In genomic region chr7:101390901-101391301, GRCh38 we compare ENCODE assay signal across 10 cellular contexts. TPM values are rescaled to one million over a fixed set of nuclear protein-coding genes. Genes with fewer than 3 reads are reported as not detected.
A peak's percentile ranks its signal among the peaks of the same experiment; 100 is the strongest.
DNase-seq lines count a peak whose midpoint lies in the region; ATAC-seq and TF ChIP-seq lines count a peak whose summit lies in the region.
"Had no signal": no experiment of that assay in that cellular context is flagged by ENCODE, and none has a peak within 500 bp of the region (broad histone marks: within the 10 kb centered on the region; RNA-seq: fewer than 3 reads in every experiment).

No MANE protein-coding gene starts in this region.

- H3K27ac Mint-ChIP-seq in endothelial cell (ENCODE audit: unreplicated experiment), result peak overlapping the region; percentile 93

- peak; percentile 77 for ATAC-seq in HG03025 (IDR thresholded peaks at IDR 0.05; ENCODE audit: low FRiP score, unreplicated experiment)

- H3K9ac ChIP-seq in SK-N-MC (ENCODE audit: insufficient read length), result peak overlapping the region; percentile 41

- no peaks in the 10 kb centered on the region for H3K36me3 Mint-ChIP-seq in endothelial cell (ENCODE audit: low read depth, unreplicated experiment)
- H3K36me3 Mint-ChIP-seq: CD8-positive, alpha-beta memory T cell had no signal

- H3K4me3 ChIP-seq in SK-N-MC, result no peak overlapping the region
- H3K4me3 ChIP-seq in testis, result no peak overlapping the region

- H3K4me3 Mint-ChIP-seq in endothelial cell (ENCODE audit: unreplicated experiment), result no peak overlapping the region

- H3K36me3 ChIP-seq in SK-N-MC (ENCODE audit: insufficient read depth, low read length) (no peaks in the 10 kb centered on the region), testis (ENCODE audit: low read depth, missing control alignments) (no peaks in the 10 kb centered on the region)

- H3K9me3 ChIP-seq in SK-N-MC (ENCODE audit: low read depth, low read length) (no peaks in the 10 kb centered on the region), testis (no peaks in the 10 kb centered on the region)

- no peaks in the 10 kb centered on the region for H3K9me3 Mint-ChIP-seq in endothelial cell (ENCODE audit: unreplicated experiment)
- H3K9me3 Mint-ChIP-seq: CD8-positive, alpha-beta memory T cell had no signal

- no peak for TF ChIP-seq POLR2A in testis (IDR thresholded peaks at IDR 0.05)

- no peaks in the 10 kb centered on the region for H3K27me3 ChIP-seq in testis

- H3K27ac ChIP-seq in SK-N-MC (no peak overlapping the region), testis (no peak overlapping the region)

- 51 to 52% methylated on average over 7 of the region's 7 CpGs for WGBS in testis, 2 donors

- intact Hi-C loops in testis (cut with DNase I; ENCODE audit: low total_unique reads), result no loop called here

- H3K4me1 ChIP-seq in testis, result no peaks in the 10 kb centered on the region

- no peak for TF ChIP-seq CTCF in endothelial cell (IDR thresholded peaks at IDR 0.05; ENCODE audit: unreplicated experiment)
- TF ChIP-seq CTCF in testis (IDR thresholded peaks at IDR 0.05), result no peak

- H3K4me1 Mint-ChIP-seq in endothelial cell (ENCODE audit: unreplicated experiment), result peaks cover 9% of the 10 kb centered on the region

- DNase-seq in activated CD8-positive, alpha-beta memory T cell treated with anti-CD3 and anti-CD28 coated beads for 24 hours, result peak; percentile 68
- no peak for DNase-seq in activated CD8-positive, alpha-beta memory T cell treated with anti-CD3 and anti-CD28 coated beads, Interleukin-2, amount 50 U/mL, for 4 hours
- DNase-seq in SK-N-MC (ENCODE audit: low read depth, low spot score) (no peak), endothelial cell (ENCODE audit: low spot score) (peak; percentile 56), testis (no peak), NCI-H1930 (lab: John Stamatoyannopoulos, UW) (no peak)
- DNase-seq in stimulated activated CD4-positive, alpha-beta T cell treated with anti-CD3 and anti-CD28 coated beads, Interleukin-4, amount 100 ng/mL, for 24 hours, result peak; percentile 10

- H3K27me3 Mint-ChIP-seq in endothelial cell (ENCODE audit: unreplicated experiment), result peaks cover 1% of the 10 kb centered on the region

RNA-seq across cellular contexts. Expression of gene COL26A1, which starts 28.2 kb away (rescaled TPM):
- total RNA-seq in endothelial cell (ENCODE audit: unreplicated experiment) (6.1 TPM), testis (1 to 10 TPM in 1 of 2 donors, under 1 TPM in 1; 0.94 to 1.1 TPM)
- 3.1 TPM for polyA plus RNA-seq in testis (ENCODE audit: insufficient read depth, low read depth, low replicate concordance)
- total RNA-seq: CD8-positive, alpha-beta memory T cell; pulmonary artery endothelial cell had no signal
- polyA plus RNA-seq: CD8-positive, alpha-beta memory T cell had no signal

Comparison
In these comparisons a context has a peak if more than half of its experiments do, and no peak if none do; other contexts are left out.
1. DNase-seq: peak in activated CD8-positive, alpha-beta memory T cell treated with anti-CD3 and anti-CD28 coated beads for 24 hours (single experiment), endothelial cell (single experiment) and stimulated activated CD4-positive, alpha-beta T cell treated with anti-CD3 and anti-CD28 coated beads, Interleukin-4, amount 100 ng/mL, for 24 hours (single experiment); none in activated CD8-positive, alpha-beta memory T cell treated with anti-CD3 and anti-CD28 coated beads, Interleukin-2, amount 50 U/mL, for 4 hours (single experiment), SK-N-MC (single experiment), testis (single experiment) and NCI-H1930 (0 of 2).